ENCODE assay signal across 14 cellular contexts in genomic region chr6:44277763-44278162, GRCh38. TPM values are rescaled to one million over a fixed set of nuclear protein-coding genes. Genes with fewer than 3 reads are reported as not detected.
A peak's percentile ranks its signal among the peaks of the same experiment; 100 is the strongest.
DNase-seq lines count a peak whose midpoint lies in the region; ATAC-seq and TF ChIP-seq lines count a peak whose summit lies in the region.
"Had no signal": no experiment of that assay in that cellular context is flagged by ENCODE, and none has a peak within 500 bp of the region (broad histone marks: within the 10 kb centered on the region; RNA-seq: fewer than 3 reads in every experiment).

No MANE protein-coding gene starts in this region.

- no peaks in the 10 kb centered on the region for H3K36me3 Mint-ChIP-seq in natural killer cell
- H3K36me3 Mint-ChIP-seq in natural killer cell treated with Interleukin-12 subunit alpha and Interleukin-12 subunit beta and Interleukin-15 and Interleukin-18, amount 100 ng/mL, for 72 hours: no peaks in the 10 kb centered on the region
- no peaks in the 10 kb centered on the region for H3K36me3 Mint-ChIP-seq in glutamatergic neuron (ENCODE audit: unreplicated experiment)
- peaks cover 0 to 1% of the 10 kb centered on the region in 2 donors for H3K36me3 Mint-ChIP-seq in stimulated activated naive B cell treated with anti-CD40 and anti-IgM and Interleukin-4, amounts not matched to agents 10 μg/mL and 1 μg/mL and 100 μg/mL, for 72 hours
- no peaks in the 10 kb centered on the region for H3K36me3 Mint-ChIP-seq in CD4-positive, alpha-beta T cell (ENCODE audit: low read depth)

- H3K9me3 ChIP-seq in WERI-Rb-1 (ENCODE audit: severe bottlenecking): no peaks in the 10 kb centered on the region
- H3K9me3 ChIP-seq in CD4-positive, alpha-beta T cell (ENCODE audit: control insufficient read depth, low read length): no peaks in the 10 kb centered on the region
- H3K9me3 ChIP-seq: Caco-2, HAP-1 had no signal

- CTCF ChIA-PET in CD4-positive, alpha-beta T cell (lab: Charles Lee): interaction anchor here (0.6 kb wide), 1 partner anchor 53 kb away, joined by 3 read pairs; no protein-coding TSS in a partner anchor

- H3K27ac Mint-ChIP-seq in natural killer cell: no peak overlapping the region
- no peak overlapping the region for H3K27ac Mint-ChIP-seq in natural killer cell treated with Interleukin-12 subunit alpha and Interleukin-12 subunit beta and Interleukin-15 and Interleukin-18, amount 100 ng/mL, for 72 hours
- peak overlapping the region; percentile 82 for H3K27ac Mint-ChIP-seq in glutamatergic neuron (ENCODE audit: unreplicated experiment)
- H3K27ac Mint-ChIP-seq in stimulated activated naive B cell treated with anti-CD40 and anti-IgM and Interleukin-4, amounts not matched to agents 10 μg/mL and 1 μg/mL and 100 μg/mL, for 72 hours: no peak overlapping the region
- H3K27ac Mint-ChIP-seq in CD4-positive, alpha-beta T cell: no peak overlapping the region
- H3K27ac Mint-ChIP-seq: B cell; CD4-positive, CD25-positive, alpha-beta regulatory T cell had no signal

- H3K4me3 ChIP-seq in WERI-Rb-1 (ENCODE audit: low read depth, low read length): no peak overlapping the region
- H3K4me3 ChIP-seq: HAP-1 had no signal

- intact Hi-C loops in natural killer cell (cut with micrococcal nuclease): no loop called here
- intact Hi-C loops in CD4-positive, alpha-beta T cell (cut with DNase I, micrococcal nuclease): no loop called here

- H3K4me1 Mint-ChIP-seq in natural killer cell (peaks cover 0 to 5% of the 10 kb centered on the region in 2 donors), glutamatergic neuron (ENCODE audit: low read depth, unreplicated experiment) (peaks cover 33% of the 10 kb centered on the region)
- peaks cover 0 to 7% of the 10 kb centered on the region in 2 donors for H3K4me1 Mint-ChIP-seq in natural killer cell treated with Interleukin-12 subunit alpha and Interleukin-12 subunit beta and Interleukin-15 and Interleukin-18, amount 100 ng/mL, for 72 hours (ENCODE audit: low read depth in 2 of 2)
- H3K4me1 Mint-ChIP-seq in stimulated activated naive B cell treated with anti-CD40 and anti-IgM and Interleukin-4, amounts not matched to agents 10 μg/mL and 1 μg/mL and 100 μg/mL, for 72 hours: peaks cover 0 to 3% of the 10 kb centered on the region in 2 donors
- H3K4me1 Mint-ChIP-seq in CD4-positive, alpha-beta T cell (ENCODE audit: low read depth): peaks cover 5% of the 10 kb centered on the region

- TF ChIP-seq CTCF in natural killer cell (IDR thresholded peaks at IDR 0.05) (no peak), WERI-Rb-1 (IDR thresholded peaks at IDR 0.05; ENCODE audit: low read depth, low read length) (no peak), glutamatergic neuron (IDR thresholded peaks at IDR 0.05; ENCODE audit: partially characterized antibody, unreplicated experiment) (no peak)
- TF ChIP-seq CTCF in CD4-positive, alpha-beta T cell (IDR thresholded peaks at IDR 0.05): no peak

- DNase-seq in natural killer cell (no peak), WERI-Rb-1 (no peak), glutamatergic neuron (no peak), NCI-H345 (lab: John Stamatoyannopoulos, UW) (no peak)
- no peak for DNase-seq in natural killer cell treated with Interleukin-12 subunit alpha and Interleukin-12 subunit beta and Interleukin-15 and Interleukin-18, amount 100 ng/mL, for 72 hours (ENCODE audit: low spot score)
- DNase-seq in stimulated activated naive B cell treated with anti-CD40 and anti-IgM and Interleukin-4, amounts not matched to agents 10 μg/mL and 1 μg/mL and 100 μg/mL, for 72 hours: no peak
- no peak for DNase-seq in CD4-positive, alpha-beta T cell
- DNase-seq: Caco-2; CD4-positive, CD25-positive, alpha-beta regulatory T cell; GDM1 had no signal

- ATAC-seq in natural killer cell: no peak
- ATAC-seq in natural killer cell treated with Interleukin-12 subunit alpha and Interleukin-12 subunit beta and Interleukin-15 and Interleukin-18, amount 100 ng/mL, for 72 hours: no peak
- no peak for ATAC-seq in stimulated activated naive B cell treated with anti-CD40 and anti-IgM and Interleukin-4, amounts not matched to agents 10 μg/mL and 1 μg/mL and 100 μg/mL, for 72 hours (replicated peaks)
- no peak for ATAC-seq in CD4-positive, alpha-beta T cell (ENCODE audit: poor library complexity)

- H3K36me3 ChIP-seq in WERI-Rb-1: peaks cover 37% of the 10 kb centered on the region
- H3K36me3 ChIP-seq: HAP-1 had no signal

- H3K27ac ChIP-seq in WERI-Rb-1 (peak overlapping the region; percentile 58), temporal lobe (ENCODE audit: low read depth, low read length) (peak overlapping the region; percentile 54)
- H3K27ac ChIP-seq in CD4-positive, alpha-beta T cell (ENCODE audit: low read depth, low read length): no peak overlapping the region

- H3K27me3 ChIP-seq in WERI-Rb-1 (ENCODE audit: insufficient read depth, low read depth, severe bottlenecking): no peaks in the 10 kb centered on the region
- H3K27me3 ChIP-seq in CD4-positive, alpha-beta T cell (ENCODE audit: control insufficient read depth, insufficient read depth, low read length): peaks cover 52% of the 10 kb centered on the region

- POLR2A ChIA-PET in CD4-positive, alpha-beta T cell (lab: Charles Lee): no interaction called here

- H3K27me3 Mint-ChIP-seq in natural killer cell (ENCODE audit: low read depth in 2 of 2) (peaks cover 47 to 52% of the 10 kb centered on the region in 2 donors), glutamatergic neuron (ENCODE audit: unreplicated experiment) (peaks cover 30% of the 10 kb centered on the region)
- peaks cover 37 to 42% of the 10 kb centered on the region in 2 donors for H3K27me3 Mint-ChIP-seq in natural killer cell treated with Interleukin-12 subunit alpha and Interleukin-12 subunit beta and Interleukin-15 and Interleukin-18, amount 100 ng/mL, for 72 hours
- H3K27me3 Mint-ChIP-seq in stimulated activated naive B cell treated with anti-CD40 and anti-IgM and Interleukin-4, amounts not matched to agents 10 μg/mL and 1 μg/mL and 100 μg/mL, for 72 hours: peaks cover 59% of the 10 kb centered on the region in 2 donors
- H3K27me3 Mint-ChIP-seq in CD4-positive, alpha-beta T cell: peaks cover 55% of the 10 kb centered on the region

- H3K4me3 Mint-ChIP-seq in natural killer cell (peak overlapping the region; percentile 10), glutamatergic neuron (ENCODE audit: unreplicated experiment) (peak overlapping the region; percentile 42)
- no peak overlapping the region for H3K4me3 Mint-ChIP-seq in natural killer cell treated with Interleukin-12 subunit alpha and Interleukin-12 subunit beta and Interleukin-15 and Interleukin-18, amount 100 ng/mL, for 72 hours
- H3K4me3 Mint-ChIP-seq in stimulated activated naive B cell treated with anti-CD40 and anti-IgM and Interleukin-4, amounts not matched to agents 10 μg/mL and 1 μg/mL and 100 μg/mL, for 72 hours: no peak overlapping the region
- no peak overlapping the region for H3K4me3 Mint-ChIP-seq in CD4-positive, alpha-beta T cell

- no peaks in the 10 kb centered on the region for H3K9me3 Mint-ChIP-seq in natural killer cell
- no peaks in the 10 kb centered on the region for H3K9me3 Mint-ChIP-seq in natural killer cell treated with Interleukin-12 subunit alpha and Interleukin-12 subunit beta and Interleukin-15 and Interleukin-18, amount 100 ng/mL, for 72 hours
- H3K9me3 Mint-ChIP-seq in glutamatergic neuron (ENCODE audit: unreplicated experiment): peaks cover 21% of the 10 kb centered on the region
- no peaks in the 10 kb centered on the region for H3K9me3 Mint-ChIP-seq in stimulated activated naive B cell treated with anti-CD40 and anti-IgM and Interleukin-4, amounts not matched to agents 10 μg/mL and 1 μg/mL and 100 μg/mL, for 72 hours
- no peaks in the 10 kb centered on the region for H3K9me3 Mint-ChIP-seq in CD4-positive, alpha-beta T cell
- H3K9me3 Mint-ChIP-seq: CD4-positive, CD25-positive, alpha-beta regulatory T cell had no signal

RNA-seq across cellular contexts. Expression of gene TMEM151B, which starts 7.5 kb away (rescaled TPM):
- total RNA-seq in natural killer cell: not detected
- not detected for total RNA-seq in natural killer cell treated with Interleukin-12 subunit alpha and Interleukin-12 subunit beta and Interleukin-15 and Interleukin-18, amount 100 ng/mL, for 72 hours
- total RNA-seq in glutamatergic neuron (ENCODE audit: unreplicated experiment): 51.3 TPM
- total RNA-seq in temporal lobe: 44.5 TPM
- total RNA-seq in CD4-positive, alpha-beta T cell: not detected
- total RNA-seq: Caco-2; CD4-positive, CD25-positive, alpha-beta regulatory T cell; HT-29 had no signal

RNA-seq across cellular contexts. Expression of gene NFKBIE, which starts 12.4 kb away (rescaled TPM):
- total RNA-seq in natural killer cell: 10 to 100 TPM; 44.9 to 61.5 (median 56.4) TPM
- 10 to 100 TPM; 24.1 to 26.1 TPM for total RNA-seq in natural killer cell treated with Interleukin-12 subunit alpha and Interleukin-12 subunit beta and Interleukin-15 and Interleukin-18, amount 100 ng/mL, for 72 hours
- 15.3 TPM for total RNA-seq in glutamatergic neuron (ENCODE audit: unreplicated experiment)
- total RNA-seq in temporal lobe: 8.1 TPM
- total RNA-seq in CD4-positive, alpha-beta T cell: 10 to 100 TPM; 43.0 to 43.1 TPM

RNA-seq across cellular contexts. Expression of gene SLC35B2, which starts 20.4 kb away (rescaled TPM):
- total RNA-seq in natural killer cell (10 to 100 TPM; 20.9 to 27.7 (median 26.8) TPM), glutamatergic neuron (ENCODE audit: unreplicated experiment) (71.8 TPM), temporal lobe (23.8 TPM)
- total RNA-seq in natural killer cell treated with Interleukin-12 subunit alpha and Interleukin-12 subunit beta and Interleukin-15 and Interleukin-18, amount 100 ng/mL, for 72 hours: 10 to 100 TPM; 34.6 to 39.4 TPM
- total RNA-seq in CD4-positive, alpha-beta T cell: 1 to 10 TPM; 6.4 to 7.0 TPM

RNA-seq across cellular contexts. Expression of gene HSP90AB1, which starts 30.9 kb away (rescaled TPM):
- total RNA-seq in natural killer cell (100 to 1,000 TPM; 256 to 372 (median 308) TPM), glutamatergic neuron (ENCODE audit: unreplicated experiment) (771 TPM), temporal lobe (440 TPM)
- 1,000 to 10,000 TPM; 1,035 to 1,696 TPM for total RNA-seq in natural killer cell treated with Interleukin-12 subunit alpha and Interleukin-12 subunit beta and Interleukin-15 and Interleukin-18, amount 100 ng/mL, for 72 hours
- 100 to 1,000 TPM; 401 to 405 TPM for total RNA-seq in CD4-positive, alpha-beta T cell

RNA-seq across cellular contexts. Expression of gene AARS2, which starts 35.4 kb away (rescaled TPM):
- total RNA-seq in natural killer cell: 10 to 100 TPM; 14.1 to 17.2 (median 14.2) TPM
- total RNA-seq in natural killer cell treated with Interleukin-12 subunit alpha and Interleukin-12 subunit beta and Interleukin-15 and Interleukin-18, amount 100 ng/mL, for 72 hours: 10 to 100 TPM; 19.3 to 32.6 TPM
- total RNA-seq in glutamatergic neuron (ENCODE audit: unreplicated experiment): 41.7 TPM
- total RNA-seq in temporal lobe: 10.6 TPM
- total RNA-seq in CD4-positive, alpha-beta T cell: 10 to 100 TPM; 12.0 to 12.7 TPM

Comparison
In these comparisons a context has a peak if more than half of its experiments do, and no peak if none do; other contexts are left out.
1. H3K4me3 Mint-ChIP-seq: peak in natural killer cell (single experiment) and glutamatergic neuron (single experiment); none in natural killer cell treated with Interleukin-12 subunit alpha and Interleukin-12 subunit beta and Interleukin-15 and Interleukin-18, amount 100 ng/mL, for 72 hours (single experiment), stimulated activated naive B cell treated with anti-CD40 and anti-IgM and Interleukin-4, amounts not matched to agents 10 μg/mL and 1 μg/mL and 100 μg/mL, for 72 hours (0 of 2) and CD4-positive, alpha-beta T cell (single experiment).
2. RNA of gene TMEM151B, which starts 7.5 kb away (total RNA-seq): 51.3 TPM in glutamatergic neuron (single experiment) and 44.5 TPM in temporal lobe (single experiment); not detected in CD4-positive, alpha-beta T cell, not detected in natural killer cell treated with Interleukin-12 subunit alpha and Interleukin-12 subunit beta and Interleukin-15 and Interleukin-18, amount 100 ng/mL, for 72 hours and not detected in natural killer cell; every median in the first group is over 10 times any median in the second.